In the genomic region with DNA sequence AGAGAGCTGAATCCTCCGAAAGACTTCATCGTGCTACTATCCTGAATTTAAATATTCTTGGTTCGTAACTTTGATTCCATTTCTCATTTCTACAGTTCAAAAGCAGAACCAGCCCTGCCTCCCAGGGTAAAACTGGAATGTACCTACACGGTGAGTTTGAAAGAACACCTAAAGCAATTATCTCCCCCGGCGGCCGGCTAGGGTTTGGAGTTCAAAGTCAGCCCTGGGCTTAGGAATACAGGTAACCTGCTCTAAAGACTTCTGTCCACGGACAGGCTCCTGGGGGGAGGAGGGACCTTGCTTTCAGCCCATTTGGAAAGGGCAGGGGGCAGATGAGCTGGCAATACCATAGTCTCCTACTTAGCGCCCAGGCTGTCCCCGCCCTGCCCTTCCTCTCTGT, we compare ENCODE assay signal across 16 cellular contexts. TPM values are rescaled to one million over a fixed set of nuclear protein-coding genes. Genes with fewer than 3 reads are reported as not detected.
A peak's percentile ranks its signal among the peaks of the same experiment; 100 is the strongest.
DNase-seq lines count a peak whose midpoint lies in the region; ATAC-seq and TF ChIP-seq lines count a peak whose summit lies in the region.
"Had no signal": no experiment of that assay in that cellular context is flagged by ENCODE, and none has a peak within 500 bp of the region (broad histone marks: within the 10 kb centered on the region; RNA-seq: fewer than 3 reads in every experiment).

No MANE protein-coding gene starts in this region.

- H3K9me3 Mint-ChIP-seq in type B pancreatic cell: peaks cover 6% of the 10 kb centered on the region

- no peaks in the 10 kb centered on the region for H3K4me1 Mint-ChIP-seq in type B pancreatic cell (ENCODE audit: unreplicated experiment)

- intact Hi-C loops in right cardiac atrium (cut with DNase I): no loop called here

- ATAC-seq in right cardiac atrium: no peak
- ATAC-seq: A549, HCT116 had no signal

- H3K27me3 Mint-ChIP-seq in type B pancreatic cell: no peaks in the 10 kb centered on the region

- H3K27ac Mint-ChIP-seq in type B pancreatic cell: no peak overlapping the region
- H3K27ac Mint-ChIP-seq: CD4-positive, alpha-beta memory T cell had no signal

- WGBS in right cardiac atrium: 76% methylated on average over 10 of the region's 10 CpGs

- H3K9me3 ChIP-seq in right atrium auricular region (no peaks in the 10 kb centered on the region), right cardiac atrium (ENCODE audit: control insufficient read depth, low read length) (no peaks in the 10 kb centered on the region), NT2/D1 (ENCODE audit: insufficient read depth, low read length) (no peaks in the 10 kb centered on the region)
- H3K9me3 ChIP-seq: A549, BE2C had no signal

- TF ChIP-seq CTCF in right atrium auricular region (IDR thresholded peaks at IDR 0.05): no peak
- no peak for TF ChIP-seq CTCF in type B pancreatic cell (conservative IDR thresholded peaks at IDR 0.05)

- no peaks in the 10 kb centered on the region for H3K36me3 ChIP-seq in right atrium auricular region
- H3K36me3 ChIP-seq in NT2/D1 (ENCODE audit: insufficient read depth, insufficient read length, low read length): peaks cover 16% of the 10 kb centered on the region
- H3K36me3 ChIP-seq: BE2C had no signal

- no peaks in the 10 kb centered on the region for H3K4me1 ChIP-seq in right atrium auricular region
- no peaks in the 10 kb centered on the region for H3K4me1 ChIP-seq in right cardiac atrium (ENCODE audit: control insufficient read depth, insufficient read depth, low read length)
- H3K4me1 ChIP-seq in NT2/D1 (ENCODE audit: insufficient read depth, insufficient read length): no peaks in the 10 kb centered on the region
- H3K4me1 ChIP-seq: A549, BE2C had no signal

- no peak overlapping the region for H3K4me3 Mint-ChIP-seq in type B pancreatic cell
- H3K4me3 Mint-ChIP-seq: CD4-positive, alpha-beta memory T cell had no signal

- H3K27ac ChIP-seq in right atrium auricular region (no peak overlapping the region), right cardiac atrium (ENCODE audit: low read length) (no peak overlapping the region)
- H3K27ac ChIP-seq: A549, C4-2B, HL-60 had no signal

- peak overlapping the region; percentile 16 for H3K9ac ChIP-seq in NT2/D1 (ENCODE audit: insufficient read length, low read depth)

- H3K27me3 ChIP-seq in right atrium auricular region (no peaks in the 10 kb centered on the region), right cardiac atrium (ENCODE audit: control insufficient read depth, insufficient read depth) (no peaks in the 10 kb centered on the region), NT2/D1 (ENCODE audit: insufficient read depth, insufficient read length) (no peaks in the 10 kb centered on the region)
- H3K27me3 ChIP-seq: BE2C had no signal

- no peak overlapping the region for H3K4me3 ChIP-seq in right atrium auricular region
- no peak overlapping the region for H3K4me3 ChIP-seq in right cardiac atrium (ENCODE audit: low read length)
- H3K4me3 ChIP-seq in NT2/D1 (ENCODE audit: insufficient read length, low read depth): no peak overlapping the region
- H3K4me3 ChIP-seq: A549 had no signal

- peaks cover 3% of the 10 kb centered on the region for H3K36me3 Mint-ChIP-seq in type B pancreatic cell
- H3K36me3 Mint-ChIP-seq: CD4-positive, alpha-beta memory T cell had no signal

- DNase-seq in right atrium auricular region (ENCODE audit: low spot score) (peak; percentile 53), right cardiac atrium (no peak), NT2/D1 (ENCODE audit: low read depth, low spot score) (no peak), mesenteric fat pad (ENCODE audit: low spot score) (peak; percentile 81), type B pancreatic cell (ENCODE audit: extremely low spot score, unreplicated experiment) (peak; percentile 45), NCI-H1417 (lab: John Stamatoyannopoulos, UW) (no peak), SIG-M5 (lab: John Stamatoyannopoulos, UW) (no peak)
- DNase-seq: BE2C; CD4-positive, alpha-beta memory T cell; DMS79; GOT3 had no signal

RNA-seq across cellular contexts. Expression of a gene that starts 32.3 kb away (rescaled TPM):
- total RNA-seq in right atrium auricular region (under 1 TPM in 1 of 2 donors, not detected in 1; 0.24 TPM), right cardiac atrium (under 1 TPM; 0.18 to 0.29 (median 0.24) TPM), mesenteric fat pad (1.1 TPM), type B pancreatic cell (ENCODE audit: low replicate concordance) (0.62 and 5.1 TPM in 2 replicates)
- 0.20 TPM for polyA plus RNA-seq in right cardiac atrium
- total RNA-seq: CD4-positive, alpha-beta memory T cell had no signal
- polyA plus RNA-seq: AG04450; CD4-positive, alpha-beta memory T cell had no signal

Comparison
In these comparisons a context has a peak if more than half of its experiments do, and no peak if none do; other contexts are left out.
1. DNase-seq: peak in right atrium auricular region (single experiment), mesenteric fat pad (single experiment) and type B pancreatic cell (single experiment); none in right cardiac atrium (0 of 3), NT2/D1 (single experiment), NCI-H1417 (0 of 3) and SIG-M5 (single experiment).